In the genomic region with DNA sequence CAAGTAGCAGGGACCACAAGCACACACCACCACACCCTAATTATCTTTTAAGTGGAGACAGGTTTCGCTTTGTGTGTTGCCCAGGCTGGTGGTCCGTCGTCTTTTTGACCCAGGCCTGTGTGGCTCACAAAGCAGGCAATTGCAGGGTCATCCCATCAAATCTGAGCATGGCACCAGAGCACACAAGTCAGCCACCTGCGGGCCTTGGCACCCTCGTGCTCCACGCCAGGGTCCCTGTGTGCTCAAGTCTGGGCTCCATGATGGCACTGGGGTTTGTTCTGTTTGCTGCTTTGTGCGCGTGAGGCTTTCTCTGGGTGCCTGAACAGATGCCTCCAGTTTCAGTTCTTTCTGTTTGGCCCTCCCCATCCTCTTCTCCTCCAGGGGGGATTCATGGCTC, we compare ENCODE assay signal across 9 cellular contexts. TPM values are rescaled to one million over a fixed set of nuclear protein-coding genes. Genes with fewer than 3 reads are reported as not detected.
A peak's percentile ranks its signal among the peaks of the same experiment; 100 is the strongest.
DNase-seq lines count a peak whose midpoint lies in the region; FAIRE-seq and TF ChIP-seq lines count a peak whose summit lies in the region.
"Had no signal": no experiment of that assay in that cellular context is flagged by ENCODE, and none has a peak within 500 bp of the region (broad histone marks: within the 10 kb centered on the region; RNA-seq: fewer than 3 reads in every experiment).

No MANE protein-coding gene starts in this region.

- H3K4me1 ChIP-seq in SJSA1 (replicated peaks), result peaks cover 33% of the 10 kb centered on the region
- peaks cover 0 to 25% (median 13%) of the 10 kb centered on the region in 4 experiments; a peak in 5 of 7 replicates for H3K4me1 ChIP-seq in H1 (replicated peaks in 1 of 4; ENCODE audit: control insufficient read depth in 3 of 4, insufficient read depth in 4 of 4, low read length in 3 of 4)
- peaks cover 37 to 51% (median 41%) of the 10 kb centered on the region in 3 donors for H3K4me1 ChIP-seq in skeletal muscle tissue (ENCODE audit: control insufficient read depth in 3 of 3, insufficient read depth in 3 of 3, low read length in 3 of 3)
- peaks cover 15% of the 10 kb centered on the region for H3K4me1 ChIP-seq in SJCRH30

- no peak overlapping the region for H2AFZ ChIP-seq in H1 (ENCODE audit: low read length)

- no peaks in the 10 kb centered on the region for H3K27me3 Mint-ChIP-seq in T-helper 2 cell treated with Interferon-gamma antibody and Interleukin-4, amounts not matched to agents 5 μg/mL and 100 μg/mL, for 36 hours (ENCODE audit: low read depth)

- H3K27me3 ChIP-seq in SJSA1 (replicated peaks) (no peaks in the 10 kb centered on the region), H1 (replicated peaks in 1 of 4; ENCODE audit: control insufficient read depth in 3 of 4, extremely low read depth in 1 of 4, insufficient read depth in 3 of 4, low read length in 3 of 4) (no peaks in the 10 kb centered on the region), skeletal muscle tissue (ENCODE audit: control insufficient read depth in 3 of 3, insufficient read depth in 3 of 3, low read length in 3 of 3) (no peaks in the 10 kb centered on the region), SJCRH30 (no peaks in the 10 kb centered on the region)

- H3K4me3 Mint-ChIP-seq in T-helper 2 cell treated with Interferon-gamma antibody and Interleukin-4, amounts not matched to agents 5 μg/mL and 100 μg/mL, for 36 hours, result peak overlapping the region; percentile 90

- no peaks in the 10 kb centered on the region for H3K9me3 ChIP-seq in SJSA1 (replicated peaks)
- H3K9me3 ChIP-seq in H1 (ENCODE audit: insufficient read depth in 2 of 2, low read depth in 1 of 2, low read length in 1 of 2), result no peaks in the 10 kb centered on the region
- no peaks in the 10 kb centered on the region for H3K9me3 ChIP-seq in skeletal muscle tissue (ENCODE audit: control insufficient read depth in 3 of 3, low read length in 3 of 3)
- no peaks in the 10 kb centered on the region for H3K9me3 ChIP-seq in SJCRH30 (replicated peaks)

- TF ChIP-seq CTCF in H1 (IDR thresholded peaks at IDR 0.05; ENCODE audit: control extremely low read depth in 1 of 3, insufficient read depth in 1 of 3, low read depth in 1 of 3, low read length in 3 of 3), result no peak

- H3K36me3 ChIP-seq in SJSA1 (peaks cover 35% of the 10 kb centered on the region), H1 (ENCODE audit: control insufficient read depth in 2 of 4, insufficient read depth in 4 of 4, low read length in 3 of 4) (peaks cover 0 to under 1% (median 0%) of the 10 kb centered on the region in 4 experiments; a peak in 2 of 8 replicates), skeletal muscle tissue (ENCODE audit: control insufficient read depth in 3 of 3, insufficient read depth in 3 of 3, low read length in 3 of 3) (peaks cover 12 to 17% (median 15%) of the 10 kb centered on the region in 3 donors), SJCRH30 (0 out of 2 replicates have a peak, but pooled peaks cover 5% of the 10 kb centered on the region)

- no peaks in the 10 kb centered on the region for H3K9me3 Mint-ChIP-seq in T-helper 2 cell treated with Interferon-gamma antibody and Interleukin-4, amounts not matched to agents 5 μg/mL and 100 μg/mL, for 36 hours

- FAIRE-seq in H1 (lab: Jason Lieb, UNC) (no peak), HTR-8/SVneo (lab: Jason Lieb, UNC) (no peak)

- peaks cover 19% of the 10 kb centered on the region for H3K4me1 Mint-ChIP-seq in T-helper 2 cell treated with Interferon-gamma antibody and Interleukin-4, amounts not matched to agents 5 μg/mL and 100 μg/mL, for 36 hours (ENCODE audit: low read depth)

- TF ChIP-seq RAD21 in H1 (IDR thresholded peaks at IDR 0.05 in 1 of 2, conservative IDR thresholded peaks at IDR 0.05 in 1 of 2; ENCODE audit: low read depth in 2 of 2, low read length in 2 of 2), result no peak

- peak overlapping the region; percentile 23 for H3K27ac ChIP-seq in SJSA1
- H3K27ac ChIP-seq in H1 (ENCODE audit: low read depth, low read length), result no peak overlapping the region
- H3K27ac ChIP-seq in skeletal muscle tissue (ENCODE audit: low read depth, low read length), result no peak overlapping the region
- no peak overlapping the region for H3K27ac ChIP-seq in SJCRH30

- no peak overlapping the region for H3K56ac ChIP-seq in H1 (replicated peaks; ENCODE audit: insufficient read length, low read depth, low read length)

- no peak overlapping the region for H2BK20ac ChIP-seq in H1 (ENCODE audit: low read length)

- peaks cover 11 to 29% of the 10 kb centered on the region in 2 experiments for H4K20me1 ChIP-seq in H1 (replicated peaks in 1 of 2; ENCODE audit: control insufficient read depth in 1 of 2, insufficient read depth in 2 of 2, low read length in 2 of 2)

- POLR2A ChIA-PET in H1 (lab: Charles Lee; ENCODE audit: partially characterized antibody), result interaction anchor here (1.1 to 1.5 kb wide), 3 partner anchors 11 to 143 kb away, joined by 3 to 5 read pairs (median 4); a partner anchor contains a TSS

- no peak overlapping the region for H3K4ac ChIP-seq in H1 (replicated peaks; ENCODE audit: insufficient read length, low read depth, low read length)

- H3K9ac ChIP-seq in H1 (replicated peaks in 1 of 4; ENCODE audit: extremely low read depth in 1 of 4, low read depth in 3 of 4, low read length in 3 of 4) (no peak overlapping the region), skeletal muscle tissue (ENCODE audit: low read depth in 1 of 3, low read length in 3 of 3) (peak overlapping the region in 2 of 3 donors; percentile 93 to 96)

- no peak for TF ChIP-seq EP300 in H1 (IDR thresholded peaks at IDR 0.05; ENCODE audit: borderline replicate concordance in 1 of 2, low read depth in 2 of 2, low read length in 2 of 2)

- H2BK15ac ChIP-seq in H1 (ENCODE audit: low read length), result no peak overlapping the region

- H3K23ac ChIP-seq in H1 (ENCODE audit: insufficient read length), result no peak overlapping the region

- H2BK120ac ChIP-seq in H1 (replicated peaks; ENCODE audit: low read depth, low read length), result no peak overlapping the region

- H2BK12ac ChIP-seq in H1 (ENCODE audit: low read depth, low read length), result no peak overlapping the region

- no peak overlapping the region for H2AK5ac ChIP-seq in H1 (ENCODE audit: low read depth, low read length)

- H3K79me2 ChIP-seq in H1 (ENCODE audit: control insufficient read depth in 1 of 2, insufficient read depth in 2 of 2, low read length in 2 of 2), result peaks cover 6 to 27% of the 10 kb centered on the region in 2 experiments; a peak in 3 of 4 replicates

- H3K27ac Mint-ChIP-seq in T-helper 2 cell treated with Interferon-gamma antibody and Interleukin-4, amounts not matched to agents 5 μg/mL and 100 μg/mL, for 36 hours, result peak overlapping the region; percentile 91

- H4K5ac ChIP-seq in H1 (ENCODE audit: insufficient read length, low read depth, low read length), result no peak overlapping the region

- 95% methylated on average over 7 of the region's 8 CpGs; no CpG with 5 or more reads in 1 of the 2 experiments for WGBS in H1 (ENCODE audit: extremely low coverage in 1 of 2, insufficient coverage in 1 of 2, insufficient read length in 1 of 2, insufficient replicate concordance in 2 of 2, low coverage in 1 of 2, low lambda C conversion rate in 2 of 2, missing lambda C conversion rate in 1 of 2), 2 experiments

- peaks cover 5% of the 10 kb centered on the region; the same call in 1 of the 2 replicates for H3K79me1 ChIP-seq in H1 (ENCODE audit: low read depth, low read length)

- no peak for DNase-seq in T-helper 2 cell treated with Interferon-gamma antibody and Interleukin-4, amounts not matched to agents 5 μg/mL and 100 μg/mL, for 36 hours (ENCODE audit: low spot score)
- DNase-seq in T-helper 2 cell (no peak), SJSA1 (ENCODE audit: low read depth in 1 of 2, low spot score in 2 of 2) (no peak), H1 (ENCODE audit: low read depth in 1 of 2, low spot score in 2 of 2) (no peak), SJCRH30 (no peak), HTR-8/SVneo (ENCODE audit: insufficient read length, low spot score) (no peak)
- no peak for DNase-seq in activated CD4-positive, alpha-beta T cell treated with anti-CD3 and anti-CD28 coated beads, Interleukin-2, amount 50 U/mL, for 1 hour

- no peak overlapping the region for H4K8ac ChIP-seq in H1 (ENCODE audit: extremely low read depth, insufficient read depth, low read length)

- H3K4me2 ChIP-seq in H1 (ENCODE audit: insufficient read depth in 1 of 2, low read depth in 2 of 2, low read length in 2 of 2), result no peak overlapping the region; a peak in 1 of 4 replicates

- CTCF ChIA-PET in H1 (lab: Charles Lee; ENCODE audit: partially characterized antibody), result interaction anchor here (1.0 to 1.6 kb wide), 3 partner anchors 10 to 133 kb away, joined by 3 to 5 read pairs (median 3); no protein-coding TSS in a partner anchor

- no peak overlapping the region for H4K91ac ChIP-seq in H1 (replicated peaks; ENCODE audit: insufficient read length, low read length)

- H3K23me2 ChIP-seq in H1 (ENCODE audit: low read depth, low read length), result peaks cover 7% of the 10 kb centered on the region; the same call in 1 of the 2 replicates

- H3K18ac ChIP-seq in H1 (ENCODE audit: extremely low read depth, low read length), result no peak overlapping the region

- peaks cover 6% of the 10 kb centered on the region for H3K36me3 Mint-ChIP-seq in T-helper 2 cell treated with Interferon-gamma antibody and Interleukin-4, amounts not matched to agents 5 μg/mL and 100 μg/mL, for 36 hours (ENCODE audit: low read depth)

- H2BK5ac ChIP-seq in H1 (ENCODE audit: low read depth, low read length), result no peak overlapping the region

- TF ChIP-seq POLR2A in H1 (IDR thresholded peaks at IDR 0.05; ENCODE audit: control extremely low read depth in 1 of 2, low read depth in 2 of 2, low read length in 2 of 2), result peak in 1 of 2 experiments; percentile 19; a peak in 1 of 3 replicates

- H3K14ac ChIP-seq in H1 (ENCODE audit: insufficient read length), result no peak overlapping the region

- H3K4me3 ChIP-seq in SJSA1 (no peak overlapping the region), H1 (ENCODE audit: extremely low read depth in 1 of 4, insufficient read depth in 2 of 4, low read depth in 3 of 4, low read length in 4 of 4) (no peak overlapping the region), skeletal muscle tissue (ENCODE audit: low read length in 3 of 3) (no peak overlapping the region), SJCRH30 (no peak overlapping the region)

RNA-seq across cellular contexts. Expression of a gene that starts 2.4 kb away (rescaled TPM):
- total RNA-seq in SJSA1 (2014; rRNA removed; shearing (Covaris generic)), result 44.4 and 46.1 TPM in 2 replicates
- 74.6 and 76.9 TPM in 2 replicates for total RNA-seq in H1 (2021; fragmentation: NEBNext Ultra II Directional; extraction: Animal tissue kit (Norgen Biotek cat#: 25700))
- polyA plus RNA-seq in H1 (2011; rRNA removed), result 38.9 and 68.4 TPM in 2 replicates
- 40.1 TPM for polyA plus RNA-seq in H1 (2011; cell fraction: cytosol; rRNA removed)
- 97.9 TPM for polyA plus RNA-seq in H1 (2011; cell fraction: nucleus; rRNA removed)
- polyA plus RNA-seq in H1 (2012, experiment 1 of 2), result 28.0 to 47.8 TPM (median 43.1 TPM) in 4 replicates
- polyA plus RNA-seq in H1 (2012, experiment 2 of 2), result 29.7 TPM
- polyA plus RNA-seq in H1 (2013, experiment 1 of 2), result 37.4 TPM
- polyA plus RNA-seq in H1 (2013, experiment 2 of 2), result 36.4 TPM
- polyA minus RNA-seq in H1 (2011; rRNA and poly(A)+ RNA removed), result 13.1 and 15.2 TPM in 2 replicates
- polyA minus RNA-seq in H1 (2011; cell fraction: cytosol; rRNA and poly(A)+ RNA removed), result 74.6 TPM
- 33.7 TPM for polyA minus RNA-seq in H1 (2011; cell fraction: nucleus; rRNA and poly(A)+ RNA removed)
- 9.9 TPM for total RNA-seq in skeletal muscle tissue
- total RNA-seq in SJCRH30 (2014; rRNA removed; shearing (Covaris generic)), result 48.8 and 54.0 TPM in 2 replicates

RNA-seq across cellular contexts. Expression of a gene that starts 35.1 kb away (rescaled TPM):
- total RNA-seq in SJSA1 (2014; rRNA removed; shearing (Covaris generic)), result not detected in 2 replicates
- 0.50 and 0.61 TPM in 2 replicates for total RNA-seq in H1 (2021; fragmentation: NEBNext Ultra II Directional; extraction: Animal tissue kit (Norgen Biotek cat#: 25700))
- polyA plus RNA-seq in H1 (2011; rRNA removed), result 0.38 and 0.52 TPM in 2 replicates
- polyA plus RNA-seq in H1 (2011; cell fraction: cytosol; rRNA removed), result 0.44 TPM
- polyA plus RNA-seq in H1 (2011; cell fraction: nucleus; rRNA removed), result 1.3 TPM
- polyA plus RNA-seq in H1 (2012, experiment 1 of 2), result 0.21 to 0.55 TPM (median 0.41 TPM) in 4 replicates
- 0.25 TPM for polyA plus RNA-seq in H1 (2012, experiment 2 of 2)
- 0.45 TPM for polyA plus RNA-seq in H1 (2013, experiment 1 of 2)
- polyA plus RNA-seq in H1 (2013, experiment 2 of 2), result 0.53 TPM
- 0.10 TPM in 1 of 2 replicates, not detected in the other for polyA minus RNA-seq in H1 (2011; rRNA and poly(A)+ RNA removed)
- 0.51 TPM for polyA minus RNA-seq in H1 (2011; cell fraction: cytosol; rRNA and poly(A)+ RNA removed)
- polyA minus RNA-seq in H1 (2011; cell fraction: nucleus; rRNA and poly(A)+ RNA removed), result 0.30 TPM
- not detected for total RNA-seq in skeletal muscle tissue
- total RNA-seq in SJCRH30 (2014; rRNA removed; shearing (Covaris generic)), result not detected in 2 replicates
- total RNA-seq: M059J had no signal

RNA-seq across cellular contexts. Expression of a gene that starts 41.7 kb away (rescaled TPM):
- total RNA-seq in SJSA1 (2014; rRNA removed; shearing (Covaris generic)), result 0.37 TPM in 1 of 2 replicates, not detected in the other
- total RNA-seq in H1 (2021; fragmentation: NEBNext Ultra II Directional; extraction: Animal tissue kit (Norgen Biotek cat#: 25700)), result 0.75 and 0.76 TPM in 2 replicates
- 0.60 and 0.72 TPM in 2 replicates for polyA plus RNA-seq in H1 (2011; rRNA removed)
- 0.78 TPM for polyA plus RNA-seq in H1 (2011; cell fraction: cytosol; rRNA removed)
- 1.7 TPM for polyA plus RNA-seq in H1 (2011; cell fraction: nucleus; rRNA removed)
- 0.56 to 0.72 TPM (median 0.63 TPM) in 4 replicates for polyA plus RNA-seq in H1 (2012, experiment 1 of 2)
- polyA plus RNA-seq in H1 (2012, experiment 2 of 2), result 0.76 TPM
- polyA plus RNA-seq in H1 (2013, experiment 1 of 2), result 0.26 TPM
- polyA plus RNA-seq in H1 (2013, experiment 2 of 2), result 0.33 TPM
- polyA minus RNA-seq in H1 (2011; rRNA and poly(A)+ RNA removed), result 0.09 and 0.20 TPM in 2 replicates
- polyA minus RNA-seq in H1 (2011; cell fraction: cytosol; rRNA and poly(A)+ RNA removed), result not detected
- polyA minus RNA-seq in H1 (2011; cell fraction: nucleus; rRNA and poly(A)+ RNA removed), result 1.5 TPM
- 1.6 TPM for total RNA-seq in skeletal muscle tissue
- 0.08 TPM in 1 of 2 replicates, not detected in the other for total RNA-seq in SJCRH30 (2014; rRNA removed; shearing (Covaris generic))

RNA-seq across cellular contexts. Expression of a gene that starts 44.6 kb away (rescaled TPM):
- 19.6 and 33.8 TPM in 2 replicates for total RNA-seq in SJSA1 (2014; rRNA removed; shearing (Covaris generic))
- total RNA-seq in H1 (2021; fragmentation: NEBNext Ultra II Directional; extraction: Animal tissue kit (Norgen Biotek cat#: 25700)), result 34.2 and 36.0 TPM in 2 replicates
- 49.2 and 80.4 TPM in 2 replicates for polyA plus RNA-seq in H1 (2011; rRNA removed)
- 56.8 TPM for polyA plus RNA-seq in H1 (2011; cell fraction: cytosol; rRNA removed)
- 283 TPM for polyA plus RNA-seq in H1 (2011; cell fraction: nucleus; rRNA removed)
- 20.8 to 38.5 TPM (median 33.9 TPM) in 4 replicates for polyA plus RNA-seq in H1 (2012, experiment 1 of 2)
- 26.0 TPM for polyA plus RNA-seq in H1 (2012, experiment 2 of 2)
- 24.1 TPM for polyA plus RNA-seq in H1 (2013, experiment 1 of 2)
- polyA plus RNA-seq in H1 (2013, experiment 2 of 2), result 22.7 TPM
- polyA minus RNA-seq in H1 (2011; rRNA and poly(A)+ RNA removed), result 30.5 and 36.4 TPM in 2 replicates
- 24.4 TPM for polyA minus RNA-seq in H1 (2011; cell fraction: cytosol; rRNA and poly(A)+ RNA removed)
- 73.6 TPM for polyA minus RNA-seq in H1 (2011; cell fraction: nucleus; rRNA and poly(A)+ RNA removed)
- total RNA-seq in skeletal muscle tissue, result 11.0 TPM
- 20.9 and 24.4 TPM in 2 replicates for total RNA-seq in SJCRH30 (2014; rRNA removed; shearing (Covaris generic))

Comparison
In these comparisons a context has a peak if more than half of its experiments do, and no peak if none do; other contexts are left out.
1. H3K9ac ChIP-seq: peak in skeletal muscle tissue (2 of 3); none in H1 (0 of 4).